8 cellular contexts compared by ENCODE assay signal in genomic region chr21:39379986-39380891, GRCh38. TPM values are rescaled to one million over a fixed set of nuclear protein-coding genes. Genes with fewer than 3 reads are reported as not detected.
DNase-seq lines count a peak whose midpoint lies in the region; ATAC-seq, FAIRE-seq and TF ChIP-seq lines count a peak whose summit lies in the region.

No MANE protein-coding gene starts in this region.

- intact Hi-C loops in dendritic cell treated with granulocyte-macrophage colony-stimulating factor and Interleukin-4, amounts not matched to agents 40 ng/mL and 50 ng/mL, for 4 days (cut with micrococcal nuclease) = loop anchor here (1.0 kb wide), 1 partner anchor 8 kb away; no protein-coding TSS in a partner anchor
- intact Hi-C loops in HepG2 (cut with micrococcal nuclease; ENCODE audit: unreplicated experiment) = no loop called here

- peak overlapping the region; percentile 88 for H3K4me2 ChIP-seq in HepG2 (ENCODE audit: low read depth, low read length)

- peak overlapping the region; percentile 75 for H3K27ac ChIP-seq in HepG2 (ENCODE audit: extremely low read length, insufficient read depth, low read length)

- DNase-seq in C1 segment of cervical spinal cord (lab: John Stamatoyannopoulos, UW) (peak; percentile 45 to 93 (median 86)), NCI-H69 (lab: John Stamatoyannopoulos, UW) (peak; percentile 96), HepG2 (ENCODE audit: low spot score) (peak; percentile 85)
- peak; percentile 64 to 80 for DNase-seq in activated CD4-positive, alpha-beta T cell treated with anti-CD3 and anti-CD28 coated beads, Interleukin-2, amount 50 U/mL, for 24 hours (ENCODE audit: low read depth in 1 of 2, low spot score in 1 of 2)
- DNase-seq in stimulated activated CD4-positive, alpha-beta T cell treated with anti-CD3 and anti-CD28 coated beads, Interleukin-2, amount 100 ng/mL, for 48 hours = peak; percentile 88 to 90

- TF ChIP-seq CTCF in HepG2 (CRISPR knock-in tag; IDR thresholded peaks at IDR 0.05) = no peak

- CTCF ChIA-PET in HepG2 (lab: Yijun Ruan, JAX; ENCODE audit: low intra/inter-chr PET ratio, low total read pairs) = no interaction called here

- no peaks in the 10 kb centered on the region for H3K36me3 Mint-ChIP-seq in dendritic cell treated with granulocyte-macrophage colony-stimulating factor and Interleukin-4, amounts not matched to agents 40 ng/mL and 50 ng/mL, for 4 days (ENCODE audit: low read depth)

- in situ Hi-C loops in HepG2 (cut with HindIII; ENCODE audit: extremely low pct_ligation_motif_present, low pct_unique_long_range_greater_than_20kb) = no loop called here

- H3K4me1 Mint-ChIP-seq in dendritic cell treated with granulocyte-macrophage colony-stimulating factor and Interleukin-4, amounts not matched to agents 40 ng/mL and 50 ng/mL, for 4 days (ENCODE audit: low read depth) = peaks cover 20% of the 10 kb centered on the region

- H3K27me3 ChIP-seq in HepG2 (ENCODE audit: control insufficient read depth in 1 of 2, insufficient read depth in 2 of 2, low read length in 2 of 2) = no peaks in the 10 kb centered on the region; a peak in 1 of 5 replicates

- BruUV-seq in HepG2 (replicated peaks; lab: Mats Ljungman, UMichigan) = no TSS peak

- H3K79me2 ChIP-seq in HepG2 (ENCODE audit: insufficient read depth, low read length) = peaks cover 27% of the 10 kb centered on the region

- WGBS in HepG2 (ENCODE audit: low lambda C conversion rate) = 2% methylated on average over 26 of the region's 65 CpGs

- no peak for TF ChIP-seq RAD21 in HepG2 (CRISPR knock-in tag; IDR thresholded peaks at IDR 0.05)

- H3K4me3 ChIP-seq in HepG2 (replicated peaks in 1 of 3; ENCODE audit: insufficient read depth in 1 of 3, low read depth in 2 of 3, low read length in 3 of 3) = peak overlapping the region; percentile 82 to 97 (median 91)

- H2AFZ ChIP-seq in HepG2 (ENCODE audit: low read length) = peak overlapping the region; percentile 68

- TF ChIP-seq POLR2A in HepG2 (IDR thresholded peaks at IDR 0.05; ENCODE audit: insufficient read depth in 1 of 2, low read depth in 2 of 2, low read length in 2 of 2) = peak in 1 of 2 experiments; percentile 69; a peak in 2 of 4 replicates

- peak overlapping the region; percentile 90 for H3K27ac Mint-ChIP-seq in dendritic cell treated with granulocyte-macrophage colony-stimulating factor and Interleukin-4, amounts not matched to agents 40 ng/mL and 50 ng/mL, for 4 days

- H3K4me3 Mint-ChIP-seq in dendritic cell treated with granulocyte-macrophage colony-stimulating factor and Interleukin-4, amounts not matched to agents 40 ng/mL and 50 ng/mL, for 4 days = peak overlapping the region; percentile 91

- POLR2A ChIA-PET in HepG2 (lab: Yijun Ruan, JAX) = interaction anchor here (0.6 to 1.5 kb wide), 8 partner anchors 10 to 197 kb away, joined by 3 to 16 read pairs (median 6); partner anchors contain the start of genes BRWD1, HMGN1 and PSMG1

- no peaks in the 10 kb centered on the region for H3K36me3 ChIP-seq in HepG2 (replicated peaks in 1 of 2; ENCODE audit: control insufficient read depth in 1 of 2, insufficient read depth in 2 of 2, low read length in 2 of 2)

- H3K9me3 ChIP-seq in HepG2 (ENCODE audit: low read length) = no peaks in the 10 kb centered on the region

- peak overlapping the region; percentile 82 for H3K9ac ChIP-seq in HepG2 (ENCODE audit: insufficient read depth, low read depth, low read length)

- peak; percentile 61 for FAIRE-seq in HepG2 (lab: Jason Lieb, UNC)

- no peak for TF ChIP-seq EP300 in HepG2 (IDR thresholded peaks at IDR 0.05; ENCODE audit: low read depth in 2 of 2, low read length in 2 of 2)
- no peak for TF ChIP-seq EP300 in HepG2 (CRISPR knock-in tag; IDR thresholded peaks at IDR 0.05; ENCODE audit: borderline replicate concordance)

- H3K4me1 ChIP-seq in HepG2 (ENCODE audit: insufficient read depth, low read length) = peaks cover 38% of the 10 kb centered on the region

- no peaks in the 10 kb centered on the region for H4K20me1 ChIP-seq in HepG2 (ENCODE audit: insufficient read depth, low read length)

- no peaks in the 10 kb centered on the region for H3K27me3 Mint-ChIP-seq in dendritic cell treated with granulocyte-macrophage colony-stimulating factor and Interleukin-4, amounts not matched to agents 40 ng/mL and 50 ng/mL, for 4 days

- ATAC-seq in GM19372 (IDR thresholded peaks at IDR 0.05; ENCODE audit: low read depth, unreplicated experiment) = peak; percentile 95
- peak; percentile 96 for ATAC-seq in HG03521 (IDR thresholded peaks at IDR 0.05; ENCODE audit: unreplicated experiment)
- peak; percentile 97 for ATAC-seq in HepG2

- H3K9me3 Mint-ChIP-seq in dendritic cell treated with granulocyte-macrophage colony-stimulating factor and Interleukin-4, amounts not matched to agents 40 ng/mL and 50 ng/mL, for 4 days = no peaks in the 10 kb centered on the region

TF ChIP-seq in HepG2, 621 proteins besides CTCF, POLR2A, EP300 and RAD21 (continues in another document):
- TF ChIP-seq ZNF746 (CRISPR knock-in tag; IDR thresholded peaks at IDR 0.05) = no peak
- TF ChIP-seq KMT2A (CRISPR knock-in tag; IDR thresholded peaks at IDR 0.05) = peak; percentile 56; the same call in 1 of the 2 replicates
- no peak; the same call in 1 of the 2 replicates for TF ChIP-seq ZNF350 (CRISPR knock-in tag; IDR thresholded peaks at IDR 0.05; ENCODE audit: borderline replicate concordance, low read depth)
- TF ChIP-seq ZIK1 (CRISPR knock-in tag; IDR thresholded peaks at IDR 0.05; ENCODE audit: borderline replicate concordance, low read depth) = no peak
- no peak for TF ChIP-seq NR0B2 (CRISPR knock-in tag; IDR thresholded peaks at IDR 0.05)
- TF ChIP-seq UBTF (CRISPR knock-in tag; IDR thresholded peaks at IDR 0.05) = peak; percentile 45
- TF ChIP-seq USF2 (IDR thresholded peaks at IDR 0.05; ENCODE audit: low read depth, low read length) = no peak
- no peak for TF ChIP-seq USF2 (CRISPR knock-in tag; IDR thresholded peaks at IDR 0.05; ENCODE audit: borderline replicate concordance)
- no peak for TF ChIP-seq JUND (CRISPR knock-in tag; IDR thresholded peaks at IDR 0.05)

RNA-seq across cellular contexts. Expression of gene HMGN1, which starts 31.4 kb away (rescaled TPM):
- total RNA-seq in HepG2 (2016; rRNA removed; fragmentation: Illumina TruSeq; extraction: Trizol) = 286 and 355 TPM in 2 replicates
- 200 and 237 TPM in 2 replicates for total RNA-seq in HepG2 (2016; cell fraction: cytosol; rRNA removed; fragmentation: Illumina TruSeq; extraction: Trizol; ENCODE audit: low read depth)
- total RNA-seq in HepG2 (2016; cell fraction: insoluble cytoplasmic fraction; rRNA removed; fragmentation: Illumina TruSeq; extraction: Trizol) = 276 and 350 TPM in 2 replicates
- 380 and 392 TPM in 2 replicates for total RNA-seq in HepG2 (2016; cell fraction: membrane; rRNA removed; fragmentation: Illumina TruSeq; extraction: Trizol)
- 162 and 177 TPM in 2 replicates for total RNA-seq in HepG2 (2016; cell fraction: nucleus; rRNA removed; fragmentation: Illumina TruSeq; extraction: Trizol)
- 69.2 and 104 TPM in 2 replicates for polyA plus RNA-seq in HepG2 (2011; rRNA removed)
- polyA plus RNA-seq in HepG2 (2011; cell fraction: cytosol; rRNA removed) = 42.7 and 59.4 TPM in 2 replicates
- polyA plus RNA-seq in HepG2 (2011; cell fraction: nucleus; rRNA removed) = 60.7 and 86.6 TPM in 2 replicates
- polyA plus RNA-seq in HepG2 (2012) = 128 and 194 TPM in 2 replicates
- polyA plus RNA-seq in HepG2 (2016; cell fraction: cytosol; fragmentation: Illumina TruSeq; extraction: Trizol; ENCODE audit: low read depth) = 295 and 368 TPM in 2 replicates
- 469 and 491 TPM in 2 replicates for polyA plus RNA-seq in HepG2 (2016; cell fraction: insoluble cytoplasmic fraction; fragmentation: Illumina TruSeq; extraction: Trizol; ENCODE audit: low read depth)
- 426 and 487 TPM in 2 replicates for polyA plus RNA-seq in HepG2 (2016; cell fraction: membrane; fragmentation: Illumina TruSeq; extraction: Trizol; ENCODE audit: low read depth)
- polyA plus RNA-seq in HepG2 (2016; cell fraction: nucleus; fragmentation: Illumina TruSeq; extraction: Trizol; ENCODE audit: insufficient read depth, low read depth) = 344 and 363 TPM in 2 replicates
- 17.4 and 49.8 TPM in 2 replicates for polyA minus RNA-seq in HepG2 (2011; rRNA and poly(A)+ RNA removed; ENCODE audit: low replicate concordance)
- polyA minus RNA-seq in HepG2 (2011; cell fraction: cytosol; rRNA and poly(A)+ RNA removed) = 42.5 and 49.1 TPM in 2 replicates
- polyA minus RNA-seq in HepG2 (2011; cell fraction: nucleus; rRNA and poly(A)+ RNA removed) = 49.1 and 49.8 TPM in 2 replicates

Comparison
In these comparisons a context has a peak if more than half of its experiments do, and no peak if none do; other contexts are left out.
1. Peak in every context shown above with its lines: DNase-seq, ATAC-seq, H3K4me3 ChIP-seq and H3K27ac ChIP-seq.